20 cellular contexts compared by ENCODE assay signal in genomic region chr3:127585163-127585812, GRCh38. TPM values are rescaled to one million over a fixed set of nuclear protein-coding genes. Genes with fewer than 3 reads are reported as not detected.
DNase-seq lines count a peak whose midpoint lies in the region; ATAC-seq and TF ChIP-seq lines count a peak whose summit lies in the region.
"Had no signal": no experiment of that assay in that cellular context is flagged by ENCODE, and none has a peak within 500 bp of the region (broad histone marks: within the 10 kb centered on the region; RNA-seq: fewer than 3 reads in every experiment).

No MANE protein-coding gene starts in this region.

- H3K4me3 ChIP-seq in fibroblast of lung (replicated peaks in 1 of 4; ENCODE audit: control extremely low read depth in 1 of 4, insufficient read depth in 1 of 4, low read depth in 3 of 4, low read length in 4 of 4) (no peak overlapping the region), trophoblast cell (ENCODE audit: low read depth, low read length) (no peak overlapping the region)
- H3K4me3 ChIP-seq: PC-9, SJSA1, suprapubic skin had no signal

- H3K27me3 ChIP-seq in fibroblast of lung (ENCODE audit: control insufficient read depth, insufficient read depth, low read length) (no peaks in the 10 kb centered on the region), trophoblast cell (ENCODE audit: insufficient read depth, low read length) (no peaks in the 10 kb centered on the region)
- H3K27me3 ChIP-seq: SJSA1, suprapubic skin had no signal

- CTCF ChIA-PET in RWPE1 (lab: Yijun Ruan, JAX), result interaction anchor here (3.6 kb wide), 1 partner anchor 10 kb away, joined by 15 read pairs; no protein-coding TSS in a partner anchor

- TF ChIP-seq CTCF in RWPE1 (conservative IDR thresholded peaks at IDR 0.05; ENCODE audit: low read depth) (no peak), fibroblast of lung (conservative IDR thresholded peaks at IDR 0.05 in 1 of 2, IDR thresholded peaks at IDR 0.05 in 1 of 2; ENCODE audit: low read depth in 1 of 2, low read length in 2 of 2) (no peak)

- H4K12ac ChIP-seq in trophoblast cell (ENCODE audit: low read depth, low read length), result no peak overlapping the region

- H3K9ac ChIP-seq in fibroblast of lung (ENCODE audit: insufficient read depth, low read length) (no peak overlapping the region), trophoblast cell (ENCODE audit: low read length) (no peak overlapping the region)

- POLR2A ChIA-PET in RWPE1 (lab: Yijun Ruan, JAX; ENCODE audit: low non-redundant PET), result no interaction called here

- no peaks in the 10 kb centered on the region for H4K20me1 ChIP-seq in fibroblast of lung (ENCODE audit: control insufficient read depth, extremely low read depth, insufficient read depth, low read length)

- H4K8ac ChIP-seq in trophoblast cell (ENCODE audit: low read depth, low read length), result no peak overlapping the region

- peaks cover 3% of the 10 kb centered on the region for H3K79me1 ChIP-seq in trophoblast cell (ENCODE audit: low read length)

- H3K9me3 ChIP-seq in fibroblast of lung (ENCODE audit: control insufficient read depth, insufficient read depth, low read depth, low read length), result no peaks in the 10 kb centered on the region
- peaks cover 2% of the 10 kb centered on the region for H3K9me3 ChIP-seq in trophoblast cell (ENCODE audit: insufficient read depth, low read depth, low read length)
- H3K9me3 ChIP-seq: SJSA1, suprapubic skin had no signal

- H3K18ac ChIP-seq in trophoblast cell (ENCODE audit: low read length), result no peak overlapping the region

- H3K79me2 ChIP-seq in fibroblast of lung (ENCODE audit: control insufficient read depth, insufficient read depth, low read length) (peaks cover 73% of the 10 kb centered on the region), trophoblast cell (ENCODE audit: control insufficient read depth, insufficient read depth, low read length, poor library complexity) (peaks cover 6% of the 10 kb centered on the region)

- DNase-seq in EH (ENCODE audit: low read depth) (peak; percentile 36), RWPE1 (ENCODE audit: low spot score) (no peak), fibroblast of lung (ENCODE audit: low read depth in 2 of 2) (peak; percentile 21 to 22), trophoblast cell (peak; percentile 81 to 87), DMS53 (lab: John Stamatoyannopoulos, UW) (no peak), GOT3 (lab: John Stamatoyannopoulos, UW) (no peak)
- DNase-seq in activated CD4-positive, CD25-positive, alpha-beta regulatory T cell (lab: John Stamatoyannopoulos, UW), result no peak
- DNase-seq: DMS 273 treated with DMSO at 0.1 percent for 48 hours, H9, KG1, left cardiac atrium, midbrain, NCI-H1092 treated with DMSO at 0.1 percent for 48 hours, NCI-H2171, NCI-H82 had no signal

- H3K27ac ChIP-seq in RWPE1 (peak overlapping the region; percentile 29; the same call in 1 of the 2 replicates), fibroblast of lung (ENCODE audit: insufficient read depth, low read length) (no peak overlapping the region), trophoblast cell (ENCODE audit: low read depth, low read length) (no peak overlapping the region)
- H3K27ac ChIP-seq: PC-9, SJSA1, suprapubic skin had no signal

- peaks cover 10% of the 10 kb centered on the region for H3K4me1 ChIP-seq in fibroblast of lung (ENCODE audit: control insufficient read depth, extremely low read depth, insufficient read depth, low read length)
- peaks cover 17 to 31% of the 10 kb centered on the region in 2 experiments for H3K4me1 ChIP-seq in trophoblast cell (ENCODE audit: control insufficient read depth in 1 of 2, insufficient read depth in 2 of 2, low read length in 2 of 2)

- H2AFZ ChIP-seq in fibroblast of lung (ENCODE audit: low read length) (no peak overlapping the region), trophoblast cell (ENCODE audit: insufficient read depth, low read length, poor library complexity) (no peak overlapping the region)
- H2AFZ ChIP-seq: PC-9 had no signal

- WGBS in trophoblast cell (ENCODE audit: extremely low coverage, insufficient coverage, insufficient read length), result no CpG with 5 or more reads among the region's 4 CpGs

- ATAC-seq in GM19397 (IDR thresholded peaks at IDR 0.05; ENCODE audit: unreplicated experiment), result no peak
- ATAC-seq: activated CD4-positive, CD25-positive, alpha-beta regulatory T cell treated with anti-CD3 and anti-CD28 coated beads, Interleukin-2, amount 50 U/mL, for 24 hours; left cardiac atrium had no signal

- no peak overlapping the region for H3K23ac ChIP-seq in trophoblast cell (ENCODE audit: low read length)

- no peak overlapping the region for H2BK12ac ChIP-seq in trophoblast cell (ENCODE audit: low read length)

- no peak overlapping the region for H2AK5ac ChIP-seq in trophoblast cell (ENCODE audit: low read length)

- no peak overlapping the region for H3K4me2 ChIP-seq in fibroblast of lung (ENCODE audit: extremely low read depth, insufficient read depth, low read length)
- no peak overlapping the region for H3K4me2 ChIP-seq in trophoblast cell (ENCODE audit: low read length)
- H3K4me2 ChIP-seq: PC-9 had no signal

- H2BK120ac ChIP-seq in trophoblast cell (ENCODE audit: insufficient read depth, low read length, poor library complexity), result no peak overlapping the region

- H3K4ac ChIP-seq in trophoblast cell (ENCODE audit: low read depth, low read length), result no peak overlapping the region

- H4K91ac ChIP-seq in trophoblast cell (ENCODE audit: low read depth, low read length), result no peak overlapping the region

- no peak overlapping the region for H3K14ac ChIP-seq in trophoblast cell (ENCODE audit: low read length)

- no peaks in the 10 kb centered on the region for H3K36me3 ChIP-seq in fibroblast of lung (ENCODE audit: control insufficient read depth, insufficient read depth, low read length)
- H3K36me3 ChIP-seq in trophoblast cell (ENCODE audit: control insufficient read depth in 1 of 2, insufficient read depth in 2 of 2, low read length in 2 of 2), result no peaks in the 10 kb centered on the region
- H3K36me3 ChIP-seq: suprapubic skin had no signal

- H2BK5ac ChIP-seq in trophoblast cell (ENCODE audit: low read depth, low read length, poor library complexity), result no peak overlapping the region

RNA-seq across cellular contexts. Expression of gene TPRA1, which starts 5.2 kb away (rescaled TPM):
- 35.4 and 47.4 TPM in 2 replicates for total RNA-seq in fibroblast of lung
- 17.5 and 17.9 TPM in 2 replicates for polyA plus RNA-seq in fibroblast of lung
- polyA plus RNA-seq in fibroblast of lung (2012), result 22.7 and 25.0 TPM in 2 replicates
- 58.0 and 74.1 TPM in 2 replicates for polyA minus RNA-seq in fibroblast of lung (ENCODE audit: low replicate concordance)
- 11.5 and 13.0 TPM in 2 replicates for polyA plus RNA-seq in trophoblast cell (2013)

RNA-seq across cellular contexts. Expression of gene MCM2, which starts 12.9 kb away (rescaled TPM):
- 11.6 TPM in 2 replicates for total RNA-seq in fibroblast of lung
- 17.2 and 47.0 TPM in 2 replicates for polyA plus RNA-seq in fibroblast of lung
- polyA plus RNA-seq in fibroblast of lung (2012), result 15.0 and 44.7 TPM in 2 replicates
- polyA minus RNA-seq in fibroblast of lung (ENCODE audit: low replicate concordance), result 48.6 and 99.9 TPM in 2 replicates
- 15.4 and 15.8 TPM in 2 replicates for polyA plus RNA-seq in trophoblast cell (2013)

RNA-seq across cellular contexts. Expression of gene PODXL2, which starts 43.7 kb away (rescaled TPM):
- total RNA-seq in fibroblast of lung, result 0.50 and 0.77 TPM in 2 replicates
- 0.98 and 1.7 TPM in 2 replicates for polyA plus RNA-seq in fibroblast of lung
- 1.1 and 1.9 TPM in 2 replicates for polyA plus RNA-seq in fibroblast of lung (2012)
- 0.16 and 1.8 TPM in 2 replicates for polyA minus RNA-seq in fibroblast of lung (ENCODE audit: low replicate concordance)
- polyA plus RNA-seq in trophoblast cell (2013), result 0.61 and 0.78 TPM in 2 replicates

Comparison
In these comparisons a context has a peak if more than half of its experiments do, and no peak if none do; other contexts are left out.
1. DNase-seq: peak in EH (single experiment), fibroblast of lung (2 of 2) and trophoblast cell (2 of 2); none in RWPE1 (single experiment), DMS53 (single experiment), GOT3 (single experiment) and activated CD4-positive, CD25-positive, alpha-beta regulatory T cell (0 of 4).